2 cellular contexts compared by ENCODE assay signal in genomic region chr17:17794382-17794781, GRCh38.
A peak's percentile ranks its signal among the peaks of the same experiment; 100 is the strongest.
TF ChIP-seq lines count a peak whose summit lies in the region.

No MANE protein-coding gene starts in this region.

TF ChIP-seq in HepG2, 621 proteins besides CTCF, POLR2A, EP300 and RAD21:
- TF ChIP-seq CHD4 (IDR thresholded peaks at IDR 0.05; ENCODE audit: borderline replicate concordance, low read length) = no peak
- TF ChIP-seq FOXP1 (IDR thresholded peaks at IDR 0.05) = no peak
- no peak for TF ChIP-seq FOXP1 (CRISPR knock-in tag; IDR thresholded peaks at IDR 0.05)
- TF ChIP-seq AGO2 (optimal IDR thresholded peaks at IDR 0.05; ENCODE audit: low read depth, low read length) = peak; percentile 9
- no peak for TF ChIP-seq ZNF329 (CRISPR knock-in tag; IDR thresholded peaks at IDR 0.05; ENCODE audit: low read depth)
- TF ChIP-seq JUNB (CRISPR knock-in tag; IDR thresholded peaks at IDR 0.05; ENCODE audit: borderline replicate concordance) = no peak

TF ChIP-seq in neural cell, 6 proteins besides CTCF, POLR2A, EP300 and RAD21:
- TF ChIP-seq REST (IDR thresholded peaks at IDR 0.05; ENCODE audit: borderline replicate concordance) (no peak), TAF1 (IDR thresholded peaks at IDR 0.05; ENCODE audit: low read depth) (no peak), POLR2AphosphoS5 (IDR thresholded peaks at IDR 0.05) (no peak), MXI1 (conservative IDR thresholded peaks at IDR 0.05; ENCODE audit: poor library complexity, severe bottlenecking) (no peak), EZH2 (IDR thresholded peaks at IDR 0.05; ENCODE audit: borderline replicate concordance, insufficient read depth, low read length, poor library complexity, severe bottlenecking) (no peak), SMC3 (conservative IDR thresholded peaks at IDR 0.05; ENCODE audit: poor library complexity) (no peak)
